Comparison of ENCODE assay signal across 19 cellular contexts in the genomic region with DNA sequence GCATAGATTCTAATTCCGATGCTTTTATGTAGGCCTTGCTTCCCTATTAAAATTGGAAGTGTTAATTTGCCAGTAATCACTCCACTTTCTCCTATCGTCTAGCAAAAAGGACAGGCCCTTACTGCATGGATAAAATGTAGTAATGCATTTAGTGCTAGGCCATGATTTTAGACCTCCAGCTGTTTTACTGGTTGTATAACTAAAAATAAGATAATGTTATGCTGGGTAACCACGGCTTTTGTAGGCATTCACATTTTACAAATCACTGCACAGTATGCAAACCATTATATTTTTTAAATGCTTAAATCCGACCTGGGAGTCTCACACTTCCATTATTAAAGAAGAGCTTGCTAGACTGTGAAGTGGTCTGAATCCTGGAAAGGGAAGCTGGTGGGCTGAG.
DNase-seq lines count a peak whose midpoint lies in the region; ATAC-seq, FAIRE-seq and TF ChIP-seq lines count a peak whose summit lies in the region.
"Had no signal": no experiment of that assay in that cellular context is flagged by ENCODE, and none has a peak within 500 bp of the region (broad histone marks: within the 10 kb centered on the region; RNA-seq: fewer than 3 reads in every experiment).

No MANE protein-coding gene starts in this region.

- H3K4me1 Mint-ChIP-seq in activated CD4-positive, alpha-beta memory T cell treated with anti-CD3 and anti-CD28 coated beads for 36 hours (ENCODE audit: low read depth): no peaks in the 10 kb centered on the region

- 37% methylated on average over 4 of the region's 4 CpGs for WGBS in smooth muscle cell (ENCODE audit: low lambda C conversion rate)

- POLR2A ChIA-PET in HEK293 (lab: Yijun Ruan, JAX): interaction anchor here (1.0 to 1.2 kb wide), 2 partner anchors 178 to 179 kb away, joined by 3 read pairs; a partner anchor contains a TSS
- POLR2A ChIA-PET in activated CD4-positive, alpha-beta memory T cell treated with anti-CD3 and anti-CD28 coated beads for 36 hours (lab: Charles Lee): no interaction called here

- H2AFZ ChIP-seq in keratinocyte (ENCODE audit: control insufficient read depth, low read length) (peak overlapping the region; percentile 63), smooth muscle cell (ENCODE audit: low read depth) (peak overlapping the region; percentile 73)

- H3K27ac ChIP-seq in HEK293 (ENCODE audit: extremely low read depth, low read depth, low read length) (no peak overlapping the region), keratinocyte (ENCODE audit: control insufficient read depth, insufficient read depth, low read length) (no peak overlapping the region), smooth muscle cell (ENCODE audit: low read depth) (peak overlapping the region; percentile 52)
- H3K27ac ChIP-seq: BLaER1 treated with 17β-estradiol and CSF1 and Interleukin-3, amounts not matched to agents 10 nM and 100 nM; HL-60; KMS-11 had no signal

- H3K36me3 Mint-ChIP-seq in activated CD4-positive, alpha-beta memory T cell treated with anti-CD3 and anti-CD28 coated beads for 36 hours: no peaks in the 10 kb centered on the region
- H3K36me3 Mint-ChIP-seq: CD8-positive, alpha-beta T cell had no signal

- H3K36me3 ChIP-seq in HEK293 (ENCODE audit: control insufficient read depth in 2 of 2, insufficient read depth in 1 of 2, low read length in 2 of 2) (no peaks in the 10 kb centered on the region), keratinocyte (ENCODE audit: control insufficient read depth in 2 of 2, extremely low read depth in 1 of 2, insufficient read depth in 2 of 2, low read length in 2 of 2) (no peaks in the 10 kb centered on the region), smooth muscle cell (ENCODE audit: low read depth) (no peaks in the 10 kb centered on the region)
- H3K36me3 ChIP-seq: BLaER1 treated with 17β-estradiol and CSF1 and Interleukin-3, amounts not matched to agents 10 nM and 100 nM; HAP-1 had no signal

- H3K9me3 ChIP-seq in HEK293 (ENCODE audit: control insufficient read depth, insufficient read depth, low read depth, low read length) (no peaks in the 10 kb centered on the region), keratinocyte (ENCODE audit: control insufficient read depth, low read depth, low read length) (no peaks in the 10 kb centered on the region), smooth muscle cell (replicated peaks; ENCODE audit: low read depth) (no peaks in the 10 kb centered on the region)
- H3K9me3 ChIP-seq: BLaER1 treated with 17β-estradiol and CSF1 and Interleukin-3, amounts not matched to agents 10 nM and 100 nM; HAP-1 had no signal

- H3K4me1 ChIP-seq in HEK293 (ENCODE audit: control insufficient read depth, insufficient read depth, low read length) (0 out of 2 replicates have a peak, but pooled peaks cover 3% of the 10 kb centered on the region), keratinocyte (ENCODE audit: control insufficient read depth, extremely low read depth, insufficient read depth, low read length) (peaks cover 22% of the 10 kb centered on the region), smooth muscle cell (ENCODE audit: low read depth) (no peaks in the 10 kb centered on the region)
- H3K4me1 ChIP-seq: HAP-1 had no signal

- H4K20me1 ChIP-seq in keratinocyte (ENCODE audit: control insufficient read depth, extremely low read depth, insufficient read depth, low read length) (no peaks in the 10 kb centered on the region), smooth muscle cell (ENCODE audit: low read depth) (no peaks in the 10 kb centered on the region)
- H4K20me1 ChIP-seq: BLaER1 treated with 17β-estradiol and CSF1 and Interleukin-3, amounts not matched to agents 10 nM and 100 nM had no signal

- no peak overlapping the region for H3K9ac ChIP-seq in keratinocyte (ENCODE audit: control insufficient read depth, extremely low read depth, insufficient read depth, low read length)
- H3K9ac ChIP-seq in smooth muscle cell (ENCODE audit: low read depth): no peak overlapping the region
- H3K9ac ChIP-seq: BLaER1 treated with 17β-estradiol and CSF1 and Interleukin-3, amounts not matched to agents 10 nM and 100 nM; KMS-11 had no signal

- no peaks in the 10 kb centered on the region for H3K9me1 ChIP-seq in keratinocyte (ENCODE audit: control insufficient read depth, extremely low read depth, insufficient read depth, low read length)

- dilution Hi-C loops in keratinocyte (cut with MboI; ENCODE audit: extremely low pct_ligation_motif_present, low sequenced_read_pairs): no loop called here

- CTCF ChIA-PET in HEK293 (lab: Yijun Ruan, JAX): no interaction called here
- CTCF ChIA-PET in activated CD4-positive, alpha-beta memory T cell treated with anti-CD3 and anti-CD28 coated beads for 36 hours (lab: Charles Lee): no interaction called here

- peak; percentile 26 for DNase-seq in NCI-H2227 treated with DMSO at 0.1 percent for 48 hours (lab: John Stamatoyannopoulos, UW)
- no peak for DNase-seq in keratinocyte (ENCODE audit: low read depth, low spot score)
- DNase-seq in smooth muscle cell (lab: John Stamatoyannopoulos, UW; ENCODE audit: unreplicated experiment): no peak
- DNase-seq in NCI-H2196 (lab: John Stamatoyannopoulos, UW; ENCODE audit: unreplicated experiment): no peak
- DNase-seq in activated CD4-positive, alpha-beta memory T cell treated with anti-CD3 and anti-CD28 coated beads for 36 hours: no peak
- no peak for DNase-seq in inferior parietal cortex (ENCODE audit: extremely low spot score)
- DNase-seq: Calu3; CD8-positive, alpha-beta T cell; DMS79 treated with DMSO at 0.1 percent for 48 hours; EL; HFFc6 had no signal

- H3K4me3 ChIP-seq in HEK293 (ENCODE audit: low read depth, low read length): no peak overlapping the region
- no peak overlapping the region for H3K4me3 ChIP-seq in keratinocyte (ENCODE audit: control insufficient read depth in 2 of 3, extremely low read depth in 1 of 3, insufficient read depth in 2 of 3, low read depth in 1 of 3, low read length in 3 of 3)
- H3K4me3 ChIP-seq in smooth muscle cell: no peak overlapping the region
- H3K4me3 ChIP-seq: BLaER1 treated with 17β-estradiol and CSF1 and Interleukin-3, amounts not matched to agents 10 nM and 100 nM; GM12878; HAP-1 had no signal

- H3K4me2 ChIP-seq in keratinocyte (ENCODE audit: control insufficient read depth, extremely low read depth, insufficient read depth, low read depth, low read length) (no peak overlapping the region), smooth muscle cell (peak overlapping the region; percentile 37)
- H3K4me2 ChIP-seq: KMS-11 had no signal

- no peak overlapping the region for H3K4me3 Mint-ChIP-seq in activated CD4-positive, alpha-beta memory T cell treated with anti-CD3 and anti-CD28 coated beads for 36 hours
- H3K4me3 Mint-ChIP-seq: CD8-positive, alpha-beta T cell; HFFc6 had no signal

- no peak overlapping the region for H3K27ac Mint-ChIP-seq in activated CD4-positive, alpha-beta memory T cell treated with anti-CD3 and anti-CD28 coated beads for 36 hours
- H3K27ac Mint-ChIP-seq: CD8-positive, alpha-beta T cell; HFFc6 had no signal

- TF ChIP-seq CTCF in HEK293 (tag by site-specific recombination; IDR thresholded peaks at IDR 0.05) (no peak), keratinocyte (optimal IDR thresholded peaks at IDR 0.05 in 1 of 3, IDR thresholded peaks at IDR 0.05 in 1 of 3, conservative IDR thresholded peaks at IDR 0.05 in 1 of 3; ENCODE audit: extremely low read depth in 1 of 3, insufficient read depth in 2 of 3, low read length in 3 of 3) (no peak), smooth muscle cell (IDR thresholded peaks at IDR 0.05; ENCODE audit: borderline replicate concordance, insufficient read depth, poor library complexity, severe bottlenecking) (no peak)

- H3F3A ChIP-seq in smooth muscle cell (ENCODE audit: low read depth): peaks cover 3% of the 10 kb centered on the region

- no peak for FAIRE-seq in keratinocyte (lab: Jason Lieb, UNC)
- FAIRE-seq: A204.1, GM12878 had no signal

- no peaks in the 10 kb centered on the region for H3K9me3 Mint-ChIP-seq in activated CD4-positive, alpha-beta memory T cell treated with anti-CD3 and anti-CD28 coated beads for 36 hours
- H3K9me3 Mint-ChIP-seq: HFFc6 had no signal

- H3K79me2 ChIP-seq in keratinocyte (ENCODE audit: control insufficient read depth, insufficient read depth, low read length) (no peaks in the 10 kb centered on the region), smooth muscle cell (ENCODE audit: low read depth) (no peaks in the 10 kb centered on the region)

- H3K27me3 ChIP-seq in keratinocyte (ENCODE audit: control insufficient read depth, extremely low read depth, insufficient read depth, low read length): no peaks in the 10 kb centered on the region
- no peaks in the 10 kb centered on the region for H3K27me3 ChIP-seq in smooth muscle cell (ENCODE audit: low read depth)
- H3K27me3 ChIP-seq: BLaER1 treated with 17β-estradiol and CSF1 and Interleukin-3, amounts not matched to agents 10 nM and 100 nM had no signal

- intact Hi-C loops in activated CD4-positive, alpha-beta memory T cell treated with anti-CD3 and anti-CD28 coated beads for 36 hours (cut with micrococcal nuclease): no loop called here

- ATAC-seq in GM21515 (IDR thresholded peaks at IDR 0.05; ENCODE audit: unreplicated experiment): no peak
- ATAC-seq: CD8-positive, alpha-beta T cell; GM12878 had no signal

- no peaks in the 10 kb centered on the region for H3K27me3 Mint-ChIP-seq in activated CD4-positive, alpha-beta memory T cell treated with anti-CD3 and anti-CD28 coated beads for 36 hours

TF ChIP-seq in HEK293, 187 proteins besides CTCF, POLR2A, EP300 and RAD21 (continues in another document):
- TF ChIP-seq, protein P1, sequence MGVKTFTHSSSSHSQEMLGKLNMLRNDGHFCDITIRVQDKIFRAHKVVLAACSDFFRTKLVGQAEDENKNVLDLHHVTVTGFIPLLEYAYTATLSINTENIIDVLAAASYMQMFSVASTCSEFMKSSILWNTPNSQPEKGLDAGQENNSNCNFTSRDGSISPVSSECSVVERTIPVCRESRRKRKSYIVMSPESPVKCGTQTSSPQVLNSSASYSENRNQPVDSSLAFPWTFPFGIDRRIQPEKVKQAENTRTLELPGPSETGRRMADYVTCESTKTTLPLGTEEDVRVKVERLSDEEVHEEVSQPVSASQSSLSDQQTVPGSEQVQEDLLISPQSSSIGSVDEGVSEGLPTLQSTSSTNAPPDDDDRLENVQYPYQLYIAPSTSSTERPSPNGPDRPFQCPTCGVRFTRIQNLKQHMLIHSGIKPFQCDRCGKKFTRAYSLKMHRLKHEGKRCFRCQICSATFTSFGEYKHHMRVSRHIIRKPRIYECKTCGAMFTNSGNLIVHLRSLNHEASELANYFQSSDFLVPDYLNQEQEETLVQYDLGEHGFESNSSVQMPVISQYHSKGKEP (tag by site-specific recombination; IDR thresholded peaks at IDR 0.05): peak; percentile 53; the same call in 1 of the 2 replicates
- no peak for TF ChIP-seq ZNF660 (tag by site-specific recombination; IDR thresholded peaks at IDR 0.05)
